21 cellular contexts compared by ENCODE assay signal in the genomic region with DNA sequence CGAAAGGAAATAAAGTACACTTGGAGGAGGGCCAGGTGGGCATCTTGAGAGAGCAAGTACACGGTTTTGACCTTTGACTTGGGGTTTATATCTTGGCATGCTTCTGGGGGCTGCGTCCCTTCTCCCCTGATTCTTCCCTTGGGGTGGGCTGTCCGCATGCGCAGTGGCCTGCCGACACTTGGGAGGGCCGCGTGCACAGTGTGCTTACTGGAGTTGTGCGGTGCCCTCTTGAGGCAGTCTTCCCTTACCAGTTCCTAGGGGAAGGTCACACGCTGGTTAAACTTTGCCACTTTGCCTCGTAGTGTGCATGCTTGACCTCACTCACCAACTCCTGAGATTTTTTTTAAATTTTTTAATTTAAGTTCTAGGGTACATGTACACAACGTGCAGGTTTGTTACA. TPM values are rescaled to one million over a fixed set of nuclear protein-coding genes. Genes with fewer than 3 reads are reported as not detected.
A peak's percentile ranks its signal among the peaks of the same experiment; 100 is the strongest.
DNase-seq lines count a peak whose midpoint lies in the region; ATAC-seq and TF ChIP-seq lines count a peak whose summit lies in the region.
"Had no signal": no experiment of that assay in that cellular context is flagged by ENCODE, and none has a peak within 500 bp of the region (broad histone marks: within the 10 kb centered on the region; RNA-seq: fewer than 3 reads in every experiment).

No MANE protein-coding gene starts in this region.

- H3K27ac ChIP-seq in spleen (no peak overlapping the region), upper lobe of left lung (no peak overlapping the region)
- H3K27ac ChIP-seq: esophagus squamous epithelium, left lung, vagina had no signal

- H3K27me3 ChIP-seq in spleen (replicated peaks in 1 of 7) (no peaks in the 10 kb centered on the region), upper lobe of left lung (no peaks in the 10 kb centered on the region)
- H3K27me3 ChIP-seq: esophagus squamous epithelium, vagina had no signal

- no peak overlapping the region for H3K4me3 Mint-ChIP-seq in activated CD4-positive, alpha-beta T cell treated with anti-CD3 and anti-CD28 coated beads, Interleukin-2, amount 10 ng/mL, durations not matched to agents 7 days and 5 days
- H3K4me3 Mint-ChIP-seq: activated CD4-positive, alpha-beta memory T cell treated with anti-CD3 and anti-CD28 coated beads, Interleukin-2, amount 10 ng/mL, durations not matched to agents 7 days and 5 days had no signal

- H3K27ac Mint-ChIP-seq in activated CD4-positive, alpha-beta T cell treated with anti-CD3 and anti-CD28 coated beads, Interleukin-2, amount 10 ng/mL, durations not matched to agents 7 days and 5 days = peak overlapping the region; percentile 36
- H3K27ac Mint-ChIP-seq: activated CD4-positive, alpha-beta memory T cell treated with anti-CD3 and anti-CD28 coated beads, Interleukin-2, amount 10 ng/mL, durations not matched to agents 7 days and 5 days; CD8-positive, alpha-beta memory T cell had no signal

- no peak for TF ChIP-seq POLR2A in spleen (IDR thresholded peaks at IDR 0.05)
- TF ChIP-seq POLR2A in upper lobe of left lung (IDR thresholded peaks at IDR 0.05) = no peak

- peaks cover 4 to 27% (median 15%) of the 10 kb centered on the region in 6 donors for H3K4me1 ChIP-seq in spleen
- peaks cover 8 to 14% (median 10%) of the 10 kb centered on the region in 4 donors for H3K4me1 ChIP-seq in upper lobe of left lung

- H3K36me3 ChIP-seq in spleen = no peaks in the 10 kb centered on the region
- H3K36me3 ChIP-seq in upper lobe of left lung = no peaks in the 10 kb centered on the region
- H3K36me3 ChIP-seq: esophagus squamous epithelium, left lung, vagina had no signal

- in situ Hi-C loops in SK-MEL-5 (cut with HindIII; ENCODE audit: low pct_unique_long_range_greater_than_20kb, low sequenced_read_pairs) = no loop called here

- ATAC-seq in upper lobe of left lung (ENCODE audit: low FRiP score in 2 of 2) = no peak
- ATAC-seq: left lung had no signal

- peaks cover under 1% of the 10 kb centered on the region for H3K36me3 Mint-ChIP-seq in activated CD4-positive, alpha-beta T cell treated with anti-CD3 and anti-CD28 coated beads, Interleukin-2, amount 10 ng/mL, durations not matched to agents 7 days and 5 days (ENCODE audit: low read depth)

- peaks cover 11% of the 10 kb centered on the region for H3K4me1 Mint-ChIP-seq in activated CD4-positive, alpha-beta T cell treated with anti-CD3 and anti-CD28 coated beads, Interleukin-2, amount 10 ng/mL, durations not matched to agents 7 days and 5 days

- CTCF ChIA-PET in activated CD4-positive, alpha-beta T cell treated with anti-CD3 and anti-CD28 coated beads, Interleukin-2, amount 10 ng/mL, durations not matched to agents 7 days and 5 days (lab: Charles Lee) = no interaction called here

- POLR2A ChIA-PET in activated CD4-positive, alpha-beta T cell treated with anti-CD3 and anti-CD28 coated beads, Interleukin-2, amount 10 ng/mL, durations not matched to agents 7 days and 5 days (lab: Charles Lee) = no interaction called here

- no peak overlapping the region for H3K4me3 ChIP-seq in Jurkat, Clone E6-1 (ENCODE audit: low read length)
- H3K4me3 ChIP-seq in spleen (no peak overlapping the region), upper lobe of left lung (no peak overlapping the region)
- H3K4me3 ChIP-seq: esophagus squamous epithelium, left lung, vagina had no signal

- intact Hi-C loops in spleen (cut with DNase I; ENCODE audit: low total_unique reads) = no loop called here

- no peak for TF ChIP-seq CTCF in spleen (IDR thresholded peaks at IDR 0.05 in 8 of 11, conservative IDR thresholded peaks at IDR 0.05 in 3 of 11)
- TF ChIP-seq CTCF in upper lobe of left lung (IDR thresholded peaks at IDR 0.05) = no peak

- WGBS in spleen, 5 donors = 44 to 61% (median 58%) methylated on average over 12 of the region's 12 CpGs
- 50 to 52% methylated on average over 11 to 12 of the region's 12 CpGs for WGBS in upper lobe of left lung, 2 donors

- DNase-seq in activated CD4-positive, alpha-beta T cell treated with anti-CD3 and anti-CD28 coated beads, Interleukin-2, amount 10 ng/mL, durations not matched to agents 7 days and 5 days = no peak
- DNase-seq in activated CD4-positive, alpha-beta T cell treated with anti-CD3 and anti-CD28 coated beads for 4 hours = no peak
- peak; percentile 46 for DNase-seq in Jurkat, Clone E6-1 (ENCODE audit: low read depth, low spot score)
- DNase-seq in SK-MEL-5 (ENCODE audit: low read depth, low spot score) (peak; percentile 74), spleen (peak; percentile 65), upper lobe of left lung (no peak)
- DNase-seq in stimulated activated CD4-positive, alpha-beta T cell treated with anti-CD3 and anti-CD28 coated beads, Interleukin-4, amount 100 ng/mL, for 1 hour = no peak
- no peak for DNase-seq in activated CD4-positive, CD25-positive, alpha-beta regulatory T cell (lab: John Stamatoyannopoulos, UW)
- DNase-seq: activated CD4-positive, alpha-beta memory T cell treated with anti-CD3 and anti-CD28 coated beads, Interleukin-2, amount 10 ng/mL, durations not matched to agents 7 days and 5 days; activated naive CD4-positive, alpha-beta T cell treated with anti-CD3 and anti-CD28 coated beads, Interleukin-2, amount 50 U/mL, for 16 hours; CD8-positive, alpha-beta memory T cell; cerebellar nuclear complex; effector CD8-positive, alpha-beta T cell; esophagus squamous epithelium; Karpas-422; left lung; midbrain; NCI-H1436 treated with DMSO at 0.1 percent for 48 hours; SHP77 treated with DMSO at 0.1 percent for 48 hours had no signal

- H3K9me3 ChIP-seq in spleen = no peaks in the 10 kb centered on the region
- no peaks in the 10 kb centered on the region for H3K9me3 ChIP-seq in upper lobe of left lung
- H3K9me3 ChIP-seq: esophagus squamous epithelium, left lung, vagina had no signal

- H3K27me3 Mint-ChIP-seq in activated CD4-positive, alpha-beta T cell treated with anti-CD3 and anti-CD28 coated beads, Interleukin-2, amount 10 ng/mL, durations not matched to agents 7 days and 5 days = peaks cover 3% of the 10 kb centered on the region

- TF ChIP-seq EP300 in upper lobe of left lung (IDR thresholded peaks at IDR 0.05) = no peak

- H3K9me3 Mint-ChIP-seq in activated CD4-positive, alpha-beta T cell treated with anti-CD3 and anti-CD28 coated beads, Interleukin-2, amount 10 ng/mL, durations not matched to agents 7 days and 5 days = no peaks in the 10 kb centered on the region
- H3K9me3 Mint-ChIP-seq: activated CD4-positive, alpha-beta memory T cell treated with anti-CD3 and anti-CD28 coated beads, Interleukin-2, amount 10 ng/mL, durations not matched to agents 7 days and 5 days; CD8-positive, alpha-beta memory T cell had no signal

RNA-seq across cellular contexts. Expression of gene CLPTM1L, which starts 4.3 kb away (rescaled TPM):
- 100 to 1,000 TPM; 122 to 123 TPM for total RNA-seq in activated CD4-positive, alpha-beta T cell treated with anti-CD3 and anti-CD28 coated beads, Interleukin-2, amount 10 ng/mL, durations not matched to agents 7 days and 5 days
- polyA plus RNA-seq in Jurkat, Clone E6-1 (2012; ENCODE audit: insufficient read depth, insufficient read length) = 283 TPM
- total RNA-seq in SK-MEL-5 (2014; rRNA removed; shearing (Covaris generic)) = 587 and 632 TPM in 2 replicates
- polyA plus RNA-seq in SK-MEL-5 (2015; cell fraction: cytosol; rRNA removed) = 423 and 440 TPM in 2 replicates
- polyA plus RNA-seq in SK-MEL-5 (2015; cell fraction: nucleus; rRNA removed) = 193 and 205 TPM in 2 replicates
- total RNA-seq in spleen (100 to 1,000 TPM in 3 of 7 donors, 10 to 100 TPM in 4; 87.2 to 118 (median 99.9) TPM), upper lobe of left lung (100 to 1,000 TPM; 135 to 311 (median 204) TPM)
- 10 to 100 TPM; 39.7 to 55.6 (median 45.1) TPM for polyA plus RNA-seq in spleen

RNA-seq across cellular contexts. Expression of gene TERT, which starts 54.4 kb away (rescaled TPM):
- 1 to 10 TPM; 3.4 to 5.6 TPM for total RNA-seq in activated CD4-positive, alpha-beta T cell treated with anti-CD3 and anti-CD28 coated beads, Interleukin-2, amount 10 ng/mL, durations not matched to agents 7 days and 5 days
- 16.2 TPM for polyA plus RNA-seq in Jurkat, Clone E6-1 (2012; ENCODE audit: insufficient read depth, insufficient read length)
- total RNA-seq in SK-MEL-5 (2014; rRNA removed; shearing (Covaris generic)) = 0.35 and 0.42 TPM in 2 replicates
- 0.92 and 1.4 TPM in 2 replicates for polyA plus RNA-seq in SK-MEL-5 (2015; cell fraction: cytosol; rRNA removed)
- polyA plus RNA-seq in SK-MEL-5 (2015; cell fraction: nucleus; rRNA removed) = 28.3 and 30.7 TPM in 2 replicates
- total RNA-seq in spleen (1 to 10 TPM in 2 of 7 donors, under 1 TPM in 3, not detected in 2; 0.16 to 5.3 (median 0.43) TPM), upper lobe of left lung (under 1 TPM in 2 of 6 donors, not detected in 4; 0.06 to 0.07 TPM)
- under 1 TPM; 0.09 to 0.53 (median 0.19) TPM for polyA plus RNA-seq in spleen
- total RNA-seq: glomerular endothelial cell, vagina had no signal
- polyA plus RNA-seq: CD8-positive, alpha-beta memory T cell had no signal

Comparison
In these comparisons a context has a peak if more than half of its experiments do, and no peak if none do; other contexts are left out.
1. DNase-seq: peak in Jurkat, Clone E6-1 (single experiment), SK-MEL-5 (single experiment) and spleen (single experiment); none in activated CD4-positive, alpha-beta T cell treated with anti-CD3 and anti-CD28 coated beads, Interleukin-2, amount 10 ng/mL, durations not matched to agents 7 days and 5 days (single experiment), activated CD4-positive, alpha-beta T cell treated with anti-CD3 and anti-CD28 coated beads for 4 hours (0 of 2), stimulated activated CD4-positive, alpha-beta T cell treated with anti-CD3 and anti-CD28 coated beads, Interleukin-4, amount 100 ng/mL, for 1 hour (single experiment), activated CD4-positive, CD25-positive, alpha-beta regulatory T cell (0 of 4) and upper lobe of left lung (0 of 2).